Comparison of ENCODE assay signal across 11 cellular contexts in the genomic region with DNA sequence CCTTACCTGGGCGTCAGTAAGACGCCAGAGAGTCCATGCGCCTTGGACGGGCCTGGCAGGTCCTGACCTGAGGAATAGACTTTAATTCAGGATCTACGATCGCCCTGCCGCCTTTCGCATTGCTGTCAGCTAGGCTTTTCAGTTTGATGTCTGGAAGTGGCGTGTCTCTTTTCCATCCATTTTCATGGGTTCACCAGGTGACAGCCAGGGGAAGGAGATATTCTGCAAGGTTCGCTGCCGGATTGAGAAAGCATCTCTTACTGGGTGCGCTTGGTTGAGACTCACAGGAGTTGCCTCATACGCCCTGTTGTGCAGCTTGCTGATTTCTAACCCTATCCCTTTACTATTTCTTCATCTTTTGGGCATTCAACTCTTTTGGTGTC. TPM values are rescaled to one million over a fixed set of nuclear protein-coding genes. Genes with fewer than 3 reads are reported as not detected.
DNase-seq lines count a peak whose midpoint lies in the region; ATAC-seq, FAIRE-seq and TF ChIP-seq lines count a peak whose summit lies in the region.
"Had no signal": no experiment of that assay in that cellular context is flagged by ENCODE, and none has a peak within 500 bp of the region (broad histone marks: within the 10 kb centered on the region; RNA-seq: fewer than 3 reads in every experiment).

No MANE protein-coding gene starts in this region.

- POLR2A ChIA-PET in HEK293T (lab: Yijun Ruan, JAX), result no interaction called here

- peak overlapping the region; percentile 98 for H2AFZ ChIP-seq in astrocyte (ENCODE audit: low read depth, low read length)

- H3K27ac ChIP-seq in astrocyte (ENCODE audit: low read depth, low read length) (no peak overlapping the region), subcutaneous abdominal adipose tissue (ENCODE audit: low read depth, low read length) (no peak overlapping the region)

- no peaks in the 10 kb centered on the region for H3K27me3 Mint-ChIP-seq in astrocyte (ENCODE audit: low read depth, unreplicated experiment)
- peaks cover 18% of the 10 kb centered on the region for H3K27me3 Mint-ChIP-seq in activated T-cell treated with anti-CD3 and anti-CD28 coated beads, Interleukin-2, amount 50 U/mL, for 24 hours

- H3K4me3 Mint-ChIP-seq in astrocyte (ENCODE audit: unreplicated experiment), result peak overlapping the region; percentile 87
- no peak overlapping the region for H3K4me3 Mint-ChIP-seq in activated T-cell treated with anti-CD3 and anti-CD28 coated beads, Interleukin-2, amount 50 U/mL, for 24 hours

- TF ChIP-seq CTCF in astrocyte (IDR thresholded peaks at IDR 0.05; ENCODE audit: insufficient read depth, low read depth, low read length), result no peak

- H3K9ac ChIP-seq in astrocyte (ENCODE audit: low read length) (peak overlapping the region; percentile 76), subcutaneous abdominal adipose tissue (ENCODE audit: low read length in 5 of 5) (no peak overlapping the region)

- H3K4me3 ChIP-seq in astrocyte (ENCODE audit: insufficient read depth, low read depth, low read length) (peak overlapping the region; percentile 72), iPS-18c (ENCODE audit: insufficient read depth, low read depth, low read length) (peak overlapping the region; percentile 55; the same call in 1 of the 2 replicates), subcutaneous abdominal adipose tissue (ENCODE audit: low read depth in 1 of 5, low read length in 5 of 5) (peak overlapping the region in 4 of 5 donors; percentile 54 to 71 (median 66))
- H3K4me3 ChIP-seq: GM12878, mucosa of descending colon had no signal

- no peak overlapping the region for H3K27ac Mint-ChIP-seq in astrocyte (ENCODE audit: unreplicated experiment)
- no peak overlapping the region for H3K27ac Mint-ChIP-seq in activated T-cell treated with anti-CD3 and anti-CD28 coated beads, Interleukin-2, amount 50 U/mL, for 24 hours

- DNase-seq in astrocyte (ENCODE audit: low read depth), result no peak
- no peak for DNase-seq in NCI-H2029 treated with DMSO at 0.1 percent for 48 hours (lab: John Stamatoyannopoulos, UW)
- DNase-seq in activated CD4-positive, alpha-beta T cell treated with anti-CD3 and anti-CD28 coated beads, Interleukin-2, amount 50 U/mL, for 4 hours, result no peak
- DNase-seq in HEK293T (ENCODE audit: extremely low spot score), result no peak
- DNase-seq in activated T-cell treated with anti-CD3 and anti-CD28 coated beads, Interleukin-2, amount 50 U/mL, for 24 hours, result no peak

- H3K9me3 ChIP-seq in astrocyte (ENCODE audit: insufficient read depth, low read depth, low read length) (no peaks in the 10 kb centered on the region), iPS-18c (ENCODE audit: control insufficient read depth, insufficient read depth, low read length) (no peaks in the 10 kb centered on the region), subcutaneous abdominal adipose tissue (ENCODE audit: control insufficient read depth in 5 of 5, low read length in 5 of 5) (no peaks in the 10 kb centered on the region)
- H3K9me3 ChIP-seq: mucosa of descending colon had no signal

- peak; percentile 8 for ATAC-seq in HG03280 (IDR thresholded peaks at IDR 0.05; ENCODE audit: unreplicated experiment)

- H3K4me2 ChIP-seq in astrocyte (ENCODE audit: low read length), result peak overlapping the region; percentile 89

- no peaks in the 10 kb centered on the region for H4K20me1 ChIP-seq in astrocyte (ENCODE audit: insufficient read depth, low read length)

- FAIRE-seq in astrocyte (lab: Jason Lieb, UNC), result no peak
- FAIRE-seq: colon had no signal

- H3K36me3 ChIP-seq in astrocyte (ENCODE audit: insufficient read depth, low read length), result no peaks in the 10 kb centered on the region
- H3K36me3 ChIP-seq in subcutaneous abdominal adipose tissue (ENCODE audit: control insufficient read depth in 5 of 5, insufficient read depth in 5 of 5, low read length in 5 of 5), result no peaks in the 10 kb centered on the region

- H3K36me3 Mint-ChIP-seq in astrocyte (ENCODE audit: low read depth, unreplicated experiment), result no peaks in the 10 kb centered on the region
- H3K36me3 Mint-ChIP-seq in activated T-cell treated with anti-CD3 and anti-CD28 coated beads, Interleukin-2, amount 50 U/mL, for 24 hours (ENCODE audit: low read depth), result no peaks in the 10 kb centered on the region

- no peaks in the 10 kb centered on the region for H3K9me3 Mint-ChIP-seq in astrocyte (ENCODE audit: unreplicated experiment)
- peaks cover 3% of the 10 kb centered on the region for H3K9me3 Mint-ChIP-seq in activated T-cell treated with anti-CD3 and anti-CD28 coated beads, Interleukin-2, amount 50 U/mL, for 24 hours

- peaks cover 6% of the 10 kb centered on the region for H3K4me1 Mint-ChIP-seq in astrocyte (ENCODE audit: low read depth, unreplicated experiment)
- peaks cover 8% of the 10 kb centered on the region for H3K4me1 Mint-ChIP-seq in activated T-cell treated with anti-CD3 and anti-CD28 coated beads, Interleukin-2, amount 50 U/mL, for 24 hours (ENCODE audit: low read depth)

- CTCF ChIA-PET in HEK293T (lab: Yijun Ruan, JAX), result interaction anchor here (0.7 kb wide), 1 partner anchor 68 kb away, joined by 10 read pairs; no protein-coding TSS in a partner anchor

- H3K27me3 ChIP-seq in astrocyte (ENCODE audit: insufficient read depth, low read length) (no peaks in the 10 kb centered on the region), subcutaneous abdominal adipose tissue (ENCODE audit: control insufficient read depth in 5 of 5, insufficient read depth in 4 of 5, low read length in 5 of 5) (peaks cover 0 to 4% (median 2%) of the 10 kb centered on the region in 5 donors)

- no peaks in the 10 kb centered on the region for H3K79me2 ChIP-seq in astrocyte (ENCODE audit: insufficient read depth, low read length)

- H3K4me1 ChIP-seq in astrocyte (ENCODE audit: insufficient read depth, low read length) (peaks cover 7% of the 10 kb centered on the region), subcutaneous abdominal adipose tissue (ENCODE audit: control insufficient read depth in 5 of 5, insufficient read depth in 5 of 5, low read length in 5 of 5) (peaks cover 0 to 10% (median 9%) of the 10 kb centered on the region in 5 donors)

TF ChIP-seq in HEK293T, 16 proteins besides CTCF, POLR2A, EP300 and RAD21:
- TF ChIP-seq CTBP1 (IDR thresholded peaks at IDR 0.05; ENCODE audit: borderline replicate concordance) (no peak), FOXK2 (IDR thresholded peaks at IDR 0.05) (no peak), FOXM1 (IDR thresholded peaks at IDR 0.05; ENCODE audit: borderline replicate concordance) (no peak), ELF4 (IDR thresholded peaks at IDR 0.05) (no peak), NFRKB (IDR thresholded peaks at IDR 0.05) (no peak), LEF1 (IDR thresholded peaks at IDR 0.05; ENCODE audit: borderline replicate concordance) (no peak), L3MBTL2 (conservative IDR thresholded peaks at IDR 0.05) (no peak), TARDBP (IDR thresholded peaks at IDR 0.05) (no peak), BHLHE40 (IDR thresholded peaks at IDR 0.05; ENCODE audit: borderline replicate concordance) (no peak), ZNF384 (IDR thresholded peaks at IDR 0.05) (no peak), FOXA1 (IDR thresholded peaks at IDR 0.05) (no peak)
- TF ChIP-seq, protein P1, sequence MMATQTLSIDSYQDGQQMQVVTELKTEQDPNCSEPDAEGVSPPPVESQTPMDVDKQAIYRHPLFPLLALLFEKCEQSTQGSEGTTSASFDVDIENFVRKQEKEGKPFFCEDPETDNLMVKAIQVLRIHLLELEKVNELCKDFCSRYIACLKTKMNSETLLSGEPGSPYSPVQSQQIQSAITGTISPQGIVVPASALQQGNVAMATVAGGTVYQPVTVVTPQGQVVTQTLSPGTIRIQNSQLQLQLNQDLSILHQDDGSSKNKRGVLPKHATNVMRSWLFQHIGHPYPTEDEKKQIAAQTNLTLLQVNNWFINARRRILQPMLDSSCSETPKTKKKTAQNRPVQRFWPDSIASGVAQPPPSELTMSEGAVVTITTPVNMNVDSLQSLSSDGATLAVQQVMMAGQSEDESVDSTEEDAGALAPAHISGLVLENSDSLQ (IDR thresholded peaks at IDR 0.05), result no peak

RNA-seq across cellular contexts. Expression of gene EPHA3, which starts 7.4 kb away (rescaled TPM):
- 5.0 and 6.9 TPM in 2 replicates for total RNA-seq in astrocyte
